Comparison of ENCODE assay signal across 11 cellular contexts in the genomic region with DNA sequence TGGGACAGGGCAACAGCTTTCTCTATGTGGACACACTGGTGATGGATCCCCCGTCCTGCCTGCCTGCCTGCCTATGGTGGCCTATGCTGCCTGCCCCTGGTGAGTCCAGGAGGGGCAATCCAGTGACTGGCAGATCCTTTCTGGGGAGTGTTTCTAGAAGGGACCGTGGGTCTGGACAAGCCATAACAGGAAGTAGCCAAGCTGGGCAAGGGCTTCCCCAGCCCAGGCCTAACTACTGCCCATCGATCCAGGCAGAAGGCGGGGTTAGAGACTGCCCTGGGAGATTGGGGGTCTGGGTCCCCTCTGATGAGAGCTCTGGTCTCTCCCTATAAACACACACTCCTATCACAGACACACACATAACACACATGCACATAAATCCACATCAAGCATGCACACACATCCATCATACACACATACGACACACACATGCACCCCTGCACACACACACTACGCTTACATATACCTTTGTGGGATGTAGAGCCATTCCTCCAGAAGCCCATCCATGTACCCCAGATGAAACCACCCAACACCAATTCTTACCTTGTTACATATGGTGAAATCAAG. TPM values are rescaled to one million over a fixed set of nuclear protein-coding genes. Genes with fewer than 3 reads are reported as not detected.
DNase-seq lines count a peak whose midpoint lies in the region; ATAC-seq and TF ChIP-seq lines count a peak whose summit lies in the region.
"Had no signal": no experiment of that assay in that cellular context is flagged by ENCODE, and none has a peak within 500 bp of the region (broad histone marks: within the 10 kb centered on the region; RNA-seq: fewer than 3 reads in every experiment).

No MANE protein-coding gene starts in this region.

- no peak for TF ChIP-seq POLR2A in adrenal gland (IDR thresholded peaks at IDR 0.05)

- no peak for ATAC-seq in central memory CD8-positive, alpha-beta T cell (replicated peaks; ENCODE audit: extremely low read depth, poor library complexity, severe bottlenecking)
- no peak for ATAC-seq in GM21381 (IDR thresholded peaks at IDR 0.05; ENCODE audit: unreplicated experiment)
- ATAC-seq in GM19463 (IDR thresholded peaks at IDR 0.05; ENCODE audit: unreplicated experiment), result no peak

- WGBS in adrenal gland, 4 donors, result 73 to 98% (median 78%) methylated on average over 5 to 6 of the region's 6 CpGs

- no peaks in the 10 kb centered on the region for H3K27me3 ChIP-seq in GM06990 (replicated peaks; ENCODE audit: control insufficient read depth, insufficient read depth, low read length)
- H3K27me3 ChIP-seq in HL-60 (ENCODE audit: insufficient read depth, poor library complexity, severe bottlenecking), result no peaks in the 10 kb centered on the region
- no peaks in the 10 kb centered on the region for H3K27me3 ChIP-seq in adrenal gland

- H3K27ac Mint-ChIP-seq in central memory CD8-positive, alpha-beta T cell (ENCODE audit: low read depth), result no peak overlapping the region
- H3K27ac Mint-ChIP-seq in progenitor cell of endocrine pancreas, result no peak overlapping the region

- H3K4me3 ChIP-seq in GM06990 (replicated peaks; ENCODE audit: low read depth, low read length), result peak overlapping the region; percentile 70
- no peak overlapping the region for H3K4me3 ChIP-seq in HL-60 (replicated peaks; ENCODE audit: insufficient read depth, low read length)
- H3K4me3 ChIP-seq in adrenal gland, result peak overlapping the region in 1 of 4 donors; percentile 90

- TF ChIP-seq CTCF in GM06990 (IDR thresholded peaks at IDR 0.05; ENCODE audit: insufficient read depth, low read length, poor library complexity, severe bottlenecking), result no peak
- no peak for TF ChIP-seq CTCF in HL-60 (IDR thresholded peaks at IDR 0.05; ENCODE audit: insufficient read depth, low read length)
- no peak for TF ChIP-seq CTCF in progenitor cell of endocrine pancreas (IDR thresholded peaks at IDR 0.05; ENCODE audit: unreplicated experiment)
- no peak for TF ChIP-seq CTCF in adrenal gland (IDR thresholded peaks at IDR 0.05)

- H3K9me3 Mint-ChIP-seq in central memory CD8-positive, alpha-beta T cell, result no peaks in the 10 kb centered on the region
- no peaks in the 10 kb centered on the region for H3K9me3 Mint-ChIP-seq in progenitor cell of endocrine pancreas (ENCODE audit: low read depth)

- H3K4me1 ChIP-seq in adrenal gland (replicated peaks in 1 of 2), result peaks cover 3 to 26% of the 10 kb centered on the region in 2 donors

- H3K27ac ChIP-seq in HL-60 (replicated peaks), result 0 out of 2 replicates have a peak overlapping the region, but pooled peaks have one; percentile 7
- peak overlapping the region in 1 of 5 donors; percentile 53 for H3K27ac ChIP-seq in adrenal gland

- peaks cover 35% of the 10 kb centered on the region for H3K4me1 Mint-ChIP-seq in central memory CD8-positive, alpha-beta T cell
- H3K4me1 Mint-ChIP-seq in progenitor cell of endocrine pancreas (ENCODE audit: low read depth), result peaks cover 10% of the 10 kb centered on the region

- H3K4me3 Mint-ChIP-seq in central memory CD8-positive, alpha-beta T cell, result peak overlapping the region; percentile 66
- H3K4me3 Mint-ChIP-seq in progenitor cell of endocrine pancreas (ENCODE audit: low read depth), result peak overlapping the region; percentile 64

- no peaks in the 10 kb centered on the region for H3K9me3 ChIP-seq in adrenal gland (replicated peaks in 1 of 3)

- peaks cover 3% of the 10 kb centered on the region for H3K36me3 Mint-ChIP-seq in central memory CD8-positive, alpha-beta T cell (ENCODE audit: insufficient read depth)
- H3K36me3 Mint-ChIP-seq in progenitor cell of endocrine pancreas (ENCODE audit: insufficient read depth), result no peaks in the 10 kb centered on the region

- H3K36me3 ChIP-seq in GM06990 (ENCODE audit: control insufficient read depth, insufficient read depth, low read length) (no peaks in the 10 kb centered on the region), adrenal gland (replicated peaks in 1 of 2) (no peaks in the 10 kb centered on the region)

- DNase-seq in GM06990 (ENCODE audit: extremely low read depth, insufficient read length) (no peak), HL-60 (ENCODE audit: low read depth in 1 of 2, low spot score in 1 of 2) (no peak), progenitor cell of endocrine pancreas (ENCODE audit: low spot score, unreplicated experiment) (no peak), adrenal gland (no peak)
- no peak for DNase-seq in central memory CD8-positive, alpha-beta T cell (ENCODE audit: low spot score in 2 of 2)
- DNase-seq: activated CD4-positive, alpha-beta T cell treated with anti-CD3 and anti-CD28 coated beads for 4 hours; activated T-cell treated with anti-CD3 and anti-CD28 coated beads, Interleukin-2, amount 50 U/mL, for 48 hours; HCEC 1CT; NCI-H1694 had no signal

- peaks cover 8% of the 10 kb centered on the region for H3K27me3 Mint-ChIP-seq in central memory CD8-positive, alpha-beta T cell
- peaks cover 8% of the 10 kb centered on the region for H3K27me3 Mint-ChIP-seq in progenitor cell of endocrine pancreas

- intact Hi-C loops in adrenal gland (cut with DNase I), result loop anchor here in 1 of 2 donors (5.0 kb wide), 1 partner anchor 38 kb away; no protein-coding TSS in a partner anchor

RNA-seq across cellular contexts. Expression of a gene that starts 1.0 kb away (rescaled TPM):
- total RNA-seq in progenitor cell of endocrine pancreas, result 18.9 and 20.6 TPM in 2 replicates
- total RNA-seq in adrenal gland, result 10 to 100 TPM; 12.7 to 70.9 (median 43.6) TPM
- polyA plus RNA-seq in adrenal gland, result 10 to 100 TPM in 2 of 3 donors, 1 to 10 TPM in 1; 2.5 to 36.9 (median 35.2) TPM
